ENCODE assay signal across 8 cellular contexts in the genomic region with DNA sequence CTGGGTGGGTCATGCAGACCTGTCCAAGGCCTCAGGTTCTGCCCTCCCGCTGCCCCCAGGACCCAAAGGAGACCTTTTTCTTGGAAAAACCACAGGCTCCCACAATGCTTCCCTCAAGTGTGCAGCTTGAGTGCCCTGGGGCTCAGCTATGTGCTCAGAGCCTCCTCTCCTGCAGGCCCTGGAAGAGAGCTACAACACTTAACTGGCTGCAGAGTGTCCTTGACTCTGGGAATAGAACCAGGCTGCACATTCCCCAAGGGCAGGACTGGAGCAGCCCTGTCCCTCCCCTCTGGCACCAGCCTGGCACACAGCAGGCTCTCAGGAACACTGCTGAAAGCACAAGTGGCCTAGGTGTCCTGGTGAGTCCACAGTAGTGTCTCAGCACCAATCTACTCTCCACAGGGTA. TPM values are rescaled to one million over a fixed set of nuclear protein-coding genes. Genes with fewer than 3 reads are reported as not detected.
A peak's percentile ranks its signal among the peaks of the same experiment; 100 is the strongest.
DNase-seq lines count a peak whose midpoint lies in the region; ATAC-seq and TF ChIP-seq lines count a peak whose summit lies in the region.

No MANE protein-coding gene starts in this region.

- peaks cover 4% of the 10 kb centered on the region for H3K36me3 ChIP-seq in right atrium auricular region
- peaks cover 0 to 11% (median 0%) of the 10 kb centered on the region in 6 donors for H3K36me3 ChIP-seq in spleen
- peaks cover 1% of the 10 kb centered on the region; the same call in 1 of the 2 replicates for H3K36me3 ChIP-seq in BE2C

- H3K9me3 ChIP-seq in right atrium auricular region (no peaks in the 10 kb centered on the region), spleen (no peaks in the 10 kb centered on the region), BE2C (no peaks in the 10 kb centered on the region)

- ATAC-seq in T-cell (replicated peaks in 1 of 4): no peak
- no peak for ATAC-seq in GM19395 (IDR thresholded peaks at IDR 0.05; ENCODE audit: unreplicated experiment)

- peaks cover 12 to 17% (median 12%) of the 10 kb centered on the region in 3 donors for H3K4me1 Mint-ChIP-seq in IgD-negative memory B cell
- H3K4me1 Mint-ChIP-seq in T-cell: peaks cover 26 to 43% (median 38%) of the 10 kb centered on the region in 3 donors
- peaks cover 40% of the 10 kb centered on the region for H3K4me1 Mint-ChIP-seq in activated T-cell treated with anti-CD3 and anti-CD28 coated beads, Interleukin-2, amount 50 U/mL, for 24 hours (ENCODE audit: low read depth)

- H3K27me3 ChIP-seq in right atrium auricular region (no peaks in the 10 kb centered on the region), spleen (replicated peaks in 1 of 7) (no peaks in the 10 kb centered on the region), BE2C (no peaks in the 10 kb centered on the region)

- H3K27me3 Mint-ChIP-seq in IgD-negative memory B cell (no peaks in the 10 kb centered on the region), T-cell (no peaks in the 10 kb centered on the region)
- H3K27me3 Mint-ChIP-seq in activated T-cell treated with anti-CD3 and anti-CD28 coated beads, Interleukin-2, amount 50 U/mL, for 24 hours: no peaks in the 10 kb centered on the region

- H3K36me3 Mint-ChIP-seq in IgD-negative memory B cell: no peaks in the 10 kb centered on the region
- H3K36me3 Mint-ChIP-seq in T-cell: no peaks in the 10 kb centered on the region
- peaks cover 2% of the 10 kb centered on the region for H3K36me3 Mint-ChIP-seq in activated T-cell treated with anti-CD3 and anti-CD28 coated beads, Interleukin-2, amount 50 U/mL, for 24 hours (ENCODE audit: low read depth)

- H3K4me1 ChIP-seq in right atrium auricular region: peaks cover 0 to 64% of the 10 kb centered on the region in 2 donors
- peaks cover 44 to 66% (median 55%) of the 10 kb centered on the region in 6 donors for H3K4me1 ChIP-seq in spleen
- H3K4me1 ChIP-seq in BE2C: peaks cover 29% of the 10 kb centered on the region

- TF ChIP-seq POLR2A in spleen (IDR thresholded peaks at IDR 0.05): no peak

- intact Hi-C loops in spleen (cut with DNase I; ENCODE audit: low total_unique reads): no loop called here

- WGBS in spleen, 5 donors: 63 to 89% (median 72%) methylated on average over 1 of the region's 1 CpG

- H3K9me3 Mint-ChIP-seq in IgD-negative memory B cell: no peaks in the 10 kb centered on the region
- H3K9me3 Mint-ChIP-seq in T-cell: no peaks in the 10 kb centered on the region
- H3K9me3 Mint-ChIP-seq in activated T-cell treated with anti-CD3 and anti-CD28 coated beads, Interleukin-2, amount 50 U/mL, for 24 hours: no peaks in the 10 kb centered on the region

- H3K4me3 Mint-ChIP-seq in IgD-negative memory B cell (peak overlapping the region; percentile 38 to 86 (median 62)), T-cell (no peak overlapping the region)
- H3K4me3 Mint-ChIP-seq in activated T-cell treated with anti-CD3 and anti-CD28 coated beads, Interleukin-2, amount 50 U/mL, for 24 hours: no peak overlapping the region

- POLR2A ChIA-PET in T-cell (lab: Charles Lee): no interaction called here

- H3K27ac ChIP-seq in right atrium auricular region (peak overlapping the region; percentile 100), spleen (peak overlapping the region in 7 of 8 donors; percentile 94 to 99 (median 98))

- peak overlapping the region in 1 of 3 donors; percentile 100 for H3K27ac Mint-ChIP-seq in IgD-negative memory B cell
- H3K27ac Mint-ChIP-seq in T-cell: peak overlapping the region; percentile 11 to 86
- no peak overlapping the region for H3K27ac Mint-ChIP-seq in activated T-cell treated with anti-CD3 and anti-CD28 coated beads, Interleukin-2, amount 50 U/mL, for 24 hours

- H3K4me3 ChIP-seq in right atrium auricular region (no peak overlapping the region), spleen (no peak overlapping the region), BE2C (ENCODE audit: low read depth, low read length) (no peak overlapping the region)

- no peak for TF ChIP-seq CTCF in right atrium auricular region (IDR thresholded peaks at IDR 0.05)
- TF ChIP-seq CTCF in spleen (IDR thresholded peaks at IDR 0.05 in 8 of 11, conservative IDR thresholded peaks at IDR 0.05 in 3 of 11): no peak
- TF ChIP-seq CTCF in BE2C (IDR thresholded peaks at IDR 0.05; ENCODE audit: low read depth, low read length): no peak

- CTCF ChIA-PET in T-cell (lab: Charles Lee): interaction anchor here in 1 of 2 donors (0.5 to 1.0 kb wide), 2 partner anchors 8 to 384 kb away, joined by 3 to 6 read pairs; a partner anchor contains a TSS

- DNase-seq in T-cell: no peak
- DNase-seq in right atrium auricular region (ENCODE audit: low spot score): no peak
- DNase-seq in spleen: no peak
- DNase-seq in activated T-cell treated with anti-CD3 and anti-CD28 coated beads, Interleukin-2, amount 50 U/mL, for 24 hours: no peak
- no peak for DNase-seq in NCI-H2081 treated with DMSO at 0.1 percent for 48 hours (lab: John Stamatoyannopoulos, UW)
- DNase-seq in BE2C: no peak

RNA-seq across cellular contexts. Expression of a gene that starts 4.8 kb away (rescaled TPM):
- polyA plus RNA-seq in IgD-negative memory B cell: 9.1 TPM
- 100 to 1,000 TPM in 2 of 5 donors, 10 to 100 TPM in 3; 24.6 to 279 (median 38.9) TPM for total RNA-seq in T-cell
- total RNA-seq in right atrium auricular region: 10 to 100 TPM; 17.0 to 29.8 TPM
- 10 to 100 TPM; 35.4 to 74.8 (median 56.7) TPM for total RNA-seq in spleen
- polyA plus RNA-seq in spleen: 10 to 100 TPM; 25.0 to 38.2 (median 33.7) TPM
- polyA plus RNA-seq in BE2C (2012; ENCODE audit: insufficient read depth, insufficient read length, low read depth): 73.2 TPM

Comparison
In these comparisons a context has a peak if more than half of its experiments do, and no peak if none do; other contexts are left out.
1. H3K4me3 Mint-ChIP-seq: peak in IgD-negative memory B cell (4 of 4); none in T-cell (0 of 3) and activated T-cell treated with anti-CD3 and anti-CD28 coated beads, Interleukin-2, amount 50 U/mL, for 24 hours (single experiment).